17 cellular contexts compared by ENCODE assay signal in the genomic region with DNA sequence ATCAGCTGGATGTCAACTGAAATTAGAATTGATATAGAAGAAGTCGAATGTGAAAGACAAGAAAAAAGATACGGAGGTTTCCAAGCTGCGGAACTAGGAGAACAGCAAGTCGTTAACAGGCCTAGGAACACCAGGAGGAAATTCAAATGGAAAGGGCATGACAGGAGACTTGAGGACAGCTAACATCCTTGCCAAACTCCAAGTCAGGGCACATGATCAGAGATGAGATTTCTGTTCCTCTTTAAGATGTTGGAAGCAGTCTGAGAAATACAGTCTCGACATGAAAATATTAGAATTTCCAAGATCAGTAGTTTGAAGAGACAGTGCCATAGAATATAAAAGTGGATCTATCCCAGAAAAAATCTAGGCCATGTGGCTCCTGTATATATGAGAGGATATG. TPM values are rescaled to one million over a fixed set of nuclear protein-coding genes. Genes with fewer than 3 reads are reported as not detected.
A peak's percentile ranks its signal among the peaks of the same experiment; 100 is the strongest.
DNase-seq lines count a peak whose midpoint lies in the region; ATAC-seq and TF ChIP-seq lines count a peak whose summit lies in the region.
"Had no signal": no experiment of that assay in that cellular context is flagged by ENCODE, and none has a peak within 500 bp of the region (broad histone marks: within the 10 kb centered on the region; RNA-seq: fewer than 3 reads in every experiment).

No MANE protein-coding gene starts in this region.

- 28 to 54% (median 30%) methylated on average over 5 of the region's 5 CpGs for WGBS in psoas muscle, 3 donors

- H3K4me3 Mint-ChIP-seq in HFFc6 (peak overlapping the region; percentile 35; the same call in 1 of the 2 replicates), chondrocyte (ENCODE audit: unreplicated experiment) (no peak overlapping the region)
- H3K4me3 Mint-ChIP-seq in activated CD8-positive, alpha-beta T cell treated with anti-CD3 and anti-CD28 coated beads, Interleukin-2, amount 10 ng/mL, durations not matched to agents 7 days and 5 days, result no peak overlapping the region
- H3K4me3 Mint-ChIP-seq: CD4-positive, alpha-beta memory T cell had no signal

- POLR2A ChIA-PET in activated CD8-positive, alpha-beta T cell treated with anti-CD3 and anti-CD28 coated beads, Interleukin-2, amount 10 ng/mL, durations not matched to agents 7 days and 5 days (lab: Charles Lee), result no interaction called here

- no peaks in the 10 kb centered on the region for H3K9me3 Mint-ChIP-seq in HFFc6
- H3K9me3 Mint-ChIP-seq in chondrocyte (ENCODE audit: low read depth), result no peaks in the 10 kb centered on the region
- H3K9me3 Mint-ChIP-seq in activated CD8-positive, alpha-beta T cell treated with anti-CD3 and anti-CD28 coated beads, Interleukin-2, amount 10 ng/mL, durations not matched to agents 7 days and 5 days (ENCODE audit: insufficient read depth), result no peaks in the 10 kb centered on the region
- H3K9me3 Mint-ChIP-seq: activated T-helper 2 cell treated with anti-CD3 and anti-CD28 coated beads, Interferon-gamma antibody, Interleukin-2, Interleukin-4, amounts not matched to agents 10 μg/mL and 5 μg/mL and 100 μg/mL, durations not matched to agents 14 hours and 24 hours and 36 hours; CD4-positive, alpha-beta memory T cell had no signal

- DNase-seq in Ammon's horn (ENCODE audit: low spot score) (peak; percentile 32), HFFc6 (no peak), chondrocyte (ENCODE audit: low spot score) (no peak), psoas muscle (no peak), NCI-H2081 (lab: John Stamatoyannopoulos, UW) (no peak), H7 (no peak)
- DNase-seq in activated CD8-positive, alpha-beta T cell treated with anti-CD3 and anti-CD28 coated beads, Interleukin-2, amount 10 ng/mL, durations not matched to agents 7 days and 5 days, result no peak
- DNase-seq: CD4-positive, alpha-beta memory T cell; cortex of kidney; Karpas-422; NCI-H1105; NCI-H2107; NCI-H524; occipital lobe; right cardiac atrium had no signal

- H3K27ac Mint-ChIP-seq in HFFc6 (peak overlapping the region; percentile 97), chondrocyte (ENCODE audit: unreplicated experiment) (peak overlapping the region; percentile 91)
- H3K27ac Mint-ChIP-seq in activated CD8-positive, alpha-beta T cell treated with anti-CD3 and anti-CD28 coated beads, Interleukin-2, amount 10 ng/mL, durations not matched to agents 7 days and 5 days, result no peak overlapping the region
- H3K27ac Mint-ChIP-seq: activated T-helper 2 cell treated with anti-CD3 and anti-CD28 coated beads, Interferon-gamma antibody, Interleukin-2, Interleukin-4, amounts not matched to agents 10 μg/mL and 5 μg/mL and 100 μg/mL, durations not matched to agents 14 hours and 24 hours and 36 hours had no signal

- H3K4me1 Mint-ChIP-seq in HFFc6 (ENCODE audit: low read depth) (peaks cover 64% of the 10 kb centered on the region), chondrocyte (ENCODE audit: low read depth) (peaks cover 40% of the 10 kb centered on the region)
- H3K4me1 Mint-ChIP-seq in activated CD8-positive, alpha-beta T cell treated with anti-CD3 and anti-CD28 coated beads, Interleukin-2, amount 10 ng/mL, durations not matched to agents 7 days and 5 days (ENCODE audit: low read depth), result peaks cover 23% of the 10 kb centered on the region

- TF ChIP-seq CTCF in HFFc6 (IDR thresholded peaks at IDR 0.05) (no peak), chondrocyte (IDR thresholded peaks at IDR 0.05) (no peak), psoas muscle (IDR thresholded peaks at IDR 0.05) (no peak)

- peaks cover 42% of the 10 kb centered on the region for H3K4me1 ChIP-seq in psoas muscle

- H3K36me3 Mint-ChIP-seq in HFFc6 (ENCODE audit: low read depth) (peaks cover 14% of the 10 kb centered on the region), chondrocyte (ENCODE audit: low read depth) (no peaks in the 10 kb centered on the region)
- H3K36me3 Mint-ChIP-seq in activated CD8-positive, alpha-beta T cell treated with anti-CD3 and anti-CD28 coated beads, Interleukin-2, amount 10 ng/mL, durations not matched to agents 7 days and 5 days (ENCODE audit: low read depth), result peaks cover 10% of the 10 kb centered on the region

- CTCF ChIA-PET in activated CD8-positive, alpha-beta T cell treated with anti-CD3 and anti-CD28 coated beads, Interleukin-2, amount 10 ng/mL, durations not matched to agents 7 days and 5 days (lab: Charles Lee), result interaction anchor here (1.8 kb wide), 1 partner anchor 267 kb away, joined by 6 read pairs; no protein-coding TSS in a partner anchor

- H3K4me3 ChIP-seq in psoas muscle, result no peak overlapping the region
- H3K4me3 ChIP-seq in H7 (ENCODE audit: insufficient read depth, low read depth, low read length), result no peak overlapping the region

- ATAC-seq in psoas muscle (peak in 2 of 4 donors; percentile 43 to 49), HG03139 (IDR thresholded peaks at IDR 0.05; ENCODE audit: unreplicated experiment) (no peak)
- no peak for ATAC-seq in activated CD8-positive, alpha-beta T cell treated with anti-CD3 and anti-CD28 coated beads, Interleukin-2, amount 10 ng/mL, durations not matched to agents 7 days and 5 days
- ATAC-seq: right cardiac atrium had no signal

- H3K27ac ChIP-seq in psoas muscle, result peak overlapping the region; percentile 51

- H3K36me3 ChIP-seq in psoas muscle (ENCODE audit: insufficient read depth in 1 of 2, low read depth in 1 of 2), result no peaks in the 10 kb centered on the region
- no peaks in the 10 kb centered on the region for H3K36me3 ChIP-seq in H7 (replicated peaks; ENCODE audit: control insufficient read depth, insufficient read depth, low read length)

- H3K9me3 ChIP-seq in psoas muscle, result no peaks in the 10 kb centered on the region

- intact Hi-C loops in psoas muscle (cut with DNase I), result loop anchor here in 1 of 2 donors (10.0 kb wide), 1 partner anchor 189 kb away; no protein-coding TSS in a partner anchor

- no peaks in the 10 kb centered on the region; the same call in 1 of the 2 replicates for H3K27me3 Mint-ChIP-seq in HFFc6 (ENCODE audit: insufficient read depth)
- no peaks in the 10 kb centered on the region for H3K27me3 Mint-ChIP-seq in chondrocyte (ENCODE audit: low read depth)
- H3K27me3 Mint-ChIP-seq in activated CD8-positive, alpha-beta T cell treated with anti-CD3 and anti-CD28 coated beads, Interleukin-2, amount 10 ng/mL, durations not matched to agents 7 days and 5 days (ENCODE audit: low read depth), result no peaks in the 10 kb centered on the region
- H3K27me3 Mint-ChIP-seq: CD4-positive, alpha-beta memory T cell had no signal

- H3K27me3 ChIP-seq in psoas muscle (ENCODE audit: insufficient read depth in 3 of 3, low read length in 2 of 3) (no peaks in the 10 kb centered on the region), H7 (ENCODE audit: control insufficient read depth, insufficient read depth, low read length) (peaks cover 11% of the 10 kb centered on the region)

RNA-seq across cellular contexts. Expression of gene MYO5A, which starts 5.0 kb away (rescaled TPM):
- total RNA-seq in HFFc6 (2021; fragmentation: NEBNext Ultra II Directional; extraction: Animal tissue kit (Norgen Biotek cat#: 25700)), result 10 to 100 TPM; 47.4 to 59.4 (median 54.0) TPM
- total RNA-seq in chondrocyte (40.9 to 44.7 TPM (median 41.0 TPM) in 3 replicates), psoas muscle (1 to 10 TPM; 5.0 to 9.9 (median 7.8) TPM)
- polyA plus RNA-seq in psoas muscle, result 1 to 10 TPM; 3.6 to 7.7 (median 4.4) TPM
- 9.7 and 13.4 TPM in 2 replicates for total RNA-seq in H7 (2014; rRNA removed; shearing (Covaris generic))
- total RNA-seq in activated CD8-positive, alpha-beta T cell treated with anti-CD3 and anti-CD28 coated beads, Interleukin-2, amount 10 ng/mL, durations not matched to agents 7 days and 5 days, result 10 to 100 TPM; 34.8 to 37.4 TPM

RNA-seq across cellular contexts. Expression of gene ARPP19, which starts 45.2 kb away (rescaled TPM):
- total RNA-seq in HFFc6 (2021; fragmentation: NEBNext Ultra II Directional; extraction: Animal tissue kit (Norgen Biotek cat#: 25700)), result 100 to 1,000 TPM; 116 to 142 (median 126) TPM
- 160 to 179 TPM (median 166 TPM) in 3 replicates for total RNA-seq in chondrocyte
- 100 to 1,000 TPM; 161 to 372 (median 274) TPM for total RNA-seq in psoas muscle
- 100 to 1,000 TPM; 134 to 374 (median 256) TPM for polyA plus RNA-seq in psoas muscle
- 108 and 124 TPM in 2 replicates for total RNA-seq in H7 (2014; rRNA removed; shearing (Covaris generic))
- 100 to 1,000 TPM; 182 to 201 TPM for total RNA-seq in activated CD8-positive, alpha-beta T cell treated with anti-CD3 and anti-CD28 coated beads, Interleukin-2, amount 10 ng/mL, durations not matched to agents 7 days and 5 days
